In genomic region chr17:3385869-3386816, GRCh38 we compare ENCODE assay signal across 13 cellular contexts. TPM values are rescaled to one million over a fixed set of nuclear protein-coding genes. Genes with fewer than 3 reads are reported as not detected.
DNase-seq lines count a peak whose midpoint lies in the region; ATAC-seq and TF ChIP-seq lines count a peak whose summit lies in the region.
"Had no signal": no experiment of that assay in that cellular context is flagged by ENCODE, and none has a peak within 500 bp of the region (broad histone marks: within the 10 kb centered on the region; RNA-seq: fewer than 3 reads in every experiment).

OR3A2 (minus strand) TSS chr17:3386308.

- H3K27ac Mint-ChIP-seq in activated CD4-positive, alpha-beta T cell treated with anti-CD3 and anti-CD28 coated beads, Interleukin-2, amount 10 ng/mL, durations not matched to agents 24 days and 14 days: no peak within 1 kb of the TSS
- H3K27ac Mint-ChIP-seq in dendritic cell treated with granulocyte-macrophage colony-stimulating factor and Interleukin-4, amounts not matched to agents 40 ng/mL and 50 ng/mL, for 4 days: no peak within 1 kb of the TSS

- TF ChIP-seq CTCF in omental fat pad (IDR thresholded peaks at IDR 0.05): no peak
- no peak for TF ChIP-seq CTCF in right atrium auricular region (IDR thresholded peaks at IDR 0.05)
- no peak for TF ChIP-seq CTCF in SK-N-SH (IDR thresholded peaks at IDR 0.05)

- peak; percentile 11 for DNase-seq in Daoy (ENCODE audit: low read depth)
- DNase-seq in activated CD4-positive, alpha-beta T cell treated with anti-CD3 and anti-CD28 coated beads, Interleukin-2, amount 10 ng/mL, durations not matched to agents 24 days and 14 days: peak; percentile 60
- peak; percentile 14 for DNase-seq in stimulated activated CD4-positive, alpha-beta T cell treated with anti-CD3 and anti-CD28 coated beads, Interleukin-12 subunit alpha, Interleukin-12 subunit beta, amount 100 ng/mL, for 4 hours
- DNase-seq in omental fat pad (ENCODE audit: low spot score): no peak
- DNase-seq in right atrium auricular region (ENCODE audit: low spot score): no peak
- DNase-seq in SK-N-SH: no peak
- DNase-seq: brain microvascular endothelial cell, IMR-90, lower lobe of right lung, NCI-H2081 treated with DMSO at 0.1 percent for 48 hours had no signal

- no peaks in the 10 kb centered on the region for H3K9me3 Mint-ChIP-seq in activated CD4-positive, alpha-beta T cell treated with anti-CD3 and anti-CD28 coated beads, Interleukin-2, amount 10 ng/mL, durations not matched to agents 24 days and 14 days
- no peaks in the 10 kb centered on the region for H3K9me3 Mint-ChIP-seq in dendritic cell treated with granulocyte-macrophage colony-stimulating factor and Interleukin-4, amounts not matched to agents 40 ng/mL and 50 ng/mL, for 4 days

- H3K9me2 ChIP-seq in SK-N-SH: no peaks in the 10 kb centered on the region

- POLR2A ChIA-PET in SK-N-SH (lab: Yijun Ruan, JAX): no interaction called here

- peak within 1 kb of the TSS; percentile 52 for H3K4me3 Mint-ChIP-seq in activated CD4-positive, alpha-beta T cell treated with anti-CD3 and anti-CD28 coated beads, Interleukin-2, amount 10 ng/mL, durations not matched to agents 24 days and 14 days
- H3K4me3 Mint-ChIP-seq in dendritic cell treated with granulocyte-macrophage colony-stimulating factor and Interleukin-4, amounts not matched to agents 40 ng/mL and 50 ng/mL, for 4 days: peak within 1 kb of the TSS; percentile 47

- no peak within 1 kb of the TSS for H3K9ac ChIP-seq in SK-N-SH

- no peaks in the 10 kb centered on the region for H3K36me3 ChIP-seq in right atrium auricular region
- no peaks in the 10 kb centered on the region for H3K36me3 ChIP-seq in SK-N-SH (replicated peaks in 1 of 2; ENCODE audit: control insufficient read depth in 1 of 2, insufficient read depth in 2 of 2, low read length in 1 of 2)
- H3K36me3 ChIP-seq: brain microvascular endothelial cell, lower lobe of right lung had no signal

- H3K27me3 ChIP-seq in right atrium auricular region: no peaks in the 10 kb centered on the region
- H3K27me3 ChIP-seq in SK-N-SH (ENCODE audit: insufficient read depth): peaks cover 20% of the 10 kb centered on the region; the same call in 1 of the 2 replicates
- H3K27me3 ChIP-seq: brain microvascular endothelial cell had no signal

- no peaks in the 10 kb centered on the region for H3F3A ChIP-seq in SK-N-SH (replicated peaks; ENCODE audit: insufficient read depth)

- no peaks in the 10 kb centered on the region for H3K79me2 ChIP-seq in SK-N-SH (ENCODE audit: insufficient read depth)

- TF ChIP-seq EP300 in SK-N-SH (IDR thresholded peaks at IDR 0.05; ENCODE audit: borderline replicate concordance in 1 of 2, low read depth in 1 of 2, low read length in 1 of 2): no peak

- no peak for ATAC-seq in omental fat pad (ENCODE audit: low FRiP score)
- ATAC-seq in GM21526 (IDR thresholded peaks at IDR 0.05; ENCODE audit: low FRiP score, unreplicated experiment): no peak
- ATAC-seq: lower lobe of right lung had no signal

- H3K4me1 ChIP-seq in right atrium auricular region (no peaks in the 10 kb centered on the region), SK-N-SH (ENCODE audit: control insufficient read depth in 1 of 2, insufficient read depth in 2 of 2, low read depth in 1 of 2, low read length in 1 of 2) (no peaks in the 10 kb centered on the region)
- H3K4me1 ChIP-seq: lower lobe of right lung had no signal

- H3K9me3 ChIP-seq in right atrium auricular region: peaks cover 0 to 9% of the 10 kb centered on the region in 2 donors
- H3K9me3 ChIP-seq in SK-N-SH: no peaks in the 10 kb centered on the region
- H3K9me3 ChIP-seq: lower lobe of right lung had no signal

- CTCF ChIA-PET in SK-N-SH (lab: Yijun Ruan, JAX): no interaction called here

- intact Hi-C loops in activated CD4-positive, alpha-beta T cell treated with anti-CD3 and anti-CD28 coated beads, Interleukin-2, amount 10 ng/mL, durations not matched to agents 24 days and 14 days (cut with micrococcal nuclease): no loop called here
- intact Hi-C loops in dendritic cell treated with granulocyte-macrophage colony-stimulating factor and Interleukin-4, amounts not matched to agents 40 ng/mL and 50 ng/mL, for 4 days (cut with micrococcal nuclease): no loop called here

- no peaks in the 10 kb centered on the region for H3K4me1 Mint-ChIP-seq in activated CD4-positive, alpha-beta T cell treated with anti-CD3 and anti-CD28 coated beads, Interleukin-2, amount 10 ng/mL, durations not matched to agents 24 days and 14 days
- no peaks in the 10 kb centered on the region for H3K4me1 Mint-ChIP-seq in dendritic cell treated with granulocyte-macrophage colony-stimulating factor and Interleukin-4, amounts not matched to agents 40 ng/mL and 50 ng/mL, for 4 days (ENCODE audit: low read depth)

- no peak within 1 kb of the TSS for H2AFZ ChIP-seq in SK-N-SH (ENCODE audit: low read depth)

- WGBS in SK-N-SH (ENCODE audit: low lambda C conversion rate): 35% methylated on average over 65 of the region's 92 CpGs

- H3K27ac ChIP-seq in right atrium auricular region (no peak within 1 kb of the TSS), SK-N-SH (ENCODE audit: low read depth in 2 of 2, low read length in 1 of 2) (no peak within 1 kb of the TSS)
- H3K27ac ChIP-seq: brain microvascular endothelial cell, lower lobe of right lung had no signal

- H3K27me3 Mint-ChIP-seq in activated CD4-positive, alpha-beta T cell treated with anti-CD3 and anti-CD28 coated beads, Interleukin-2, amount 10 ng/mL, durations not matched to agents 24 days and 14 days: peaks cover 13% of the 10 kb centered on the region
- peaks cover 32% of the 10 kb centered on the region for H3K27me3 Mint-ChIP-seq in dendritic cell treated with granulocyte-macrophage colony-stimulating factor and Interleukin-4, amounts not matched to agents 40 ng/mL and 50 ng/mL, for 4 days

- H3K4me2 ChIP-seq in SK-N-SH: no peak within 1 kb of the TSS

- H3K4me3 ChIP-seq in right atrium auricular region (no peak within 1 kb of the TSS), SK-N-SH (ENCODE audit: low read depth in 2 of 2, low read length in 1 of 2) (no peak within 1 kb of the TSS)
- H3K4me3 ChIP-seq: lower lobe of right lung had no signal

- no peaks in the 10 kb centered on the region for H4K20me1 ChIP-seq in SK-N-SH (ENCODE audit: insufficient read depth)

- no peaks in the 10 kb centered on the region for H3K36me3 Mint-ChIP-seq in activated CD4-positive, alpha-beta T cell treated with anti-CD3 and anti-CD28 coated beads, Interleukin-2, amount 10 ng/mL, durations not matched to agents 24 days and 14 days (ENCODE audit: low read depth)
- no peaks in the 10 kb centered on the region for H3K36me3 Mint-ChIP-seq in dendritic cell treated with granulocyte-macrophage colony-stimulating factor and Interleukin-4, amounts not matched to agents 40 ng/mL and 50 ng/mL, for 4 days (ENCODE audit: low read depth)

- no peak for TF ChIP-seq RAD21 in SK-N-SH (IDR thresholded peaks at IDR 0.05; ENCODE audit: low read length)

TF ChIP-seq in SK-N-SH, 30 proteins besides CTCF, POLR2A, EP300 and RAD21:
- no peak for TF ChIP-seq EZH2phosphoT487 (IDR thresholded peaks at IDR 0.05; ENCODE audit: borderline replicate concordance, low read depth)

RNA-seq across cellular contexts. Expression of gene OR3A2, which starts in this region (rescaled TPM):
- not detected in 2 replicates for total RNA-seq in Daoy (2014; rRNA removed; shearing (Covaris generic))
- total RNA-seq in activated CD4-positive, alpha-beta T cell treated with anti-CD3 and anti-CD28 coated beads, Interleukin-2, amount 10 ng/mL, durations not matched to agents 24 days and 14 days: 0.26 and 1.0 TPM in 2 replicates
- total RNA-seq in omental fat pad (under 1 TPM in 1 of 4 donors, not detected in 3; 0.24 TPM), right atrium auricular region (under 1 TPM in 1 of 2 donors, not detected in 1; 0.51 TPM)
- not detected in 2 replicates for polyA plus RNA-seq in SK-N-SH (2012; rRNA removed)
- polyA plus RNA-seq in SK-N-SH (2012; cell fraction: cytosol; rRNA removed): not detected in 2 replicates
- polyA plus RNA-seq in SK-N-SH (2012; cell fraction: nucleus; rRNA removed): not detected in 2 replicates
- total RNA-seq: IMR-90, lower lobe of right lung had no signal
- polyA plus RNA-seq: BJ, IMR-90 had no signal

Comparison
In these comparisons a context has a peak if more than half of its experiments do, and no peak if none do; other contexts are left out.
1. Peak in DNase-seq in Daoy; RNA of the gene not detected or under 1 TPM.
2. DNase-seq: peak in activated CD4-positive, alpha-beta T cell treated with anti-CD3 and anti-CD28 coated beads, Interleukin-2, amount 10 ng/mL, durations not matched to agents 24 days and 14 days (single experiment) and stimulated activated CD4-positive, alpha-beta T cell treated with anti-CD3 and anti-CD28 coated beads, Interleukin-12 subunit alpha, Interleukin-12 subunit beta, amount 100 ng/mL, for 4 hours (single experiment); none in omental fat pad (single experiment), right atrium auricular region (single experiment) and SK-N-SH (single experiment).